Comparison of ENCODE assay signal across 28 cellular contexts in genomic region chr22:50256258-50256862, GRCh38.
"Had no signal": no experiment of that assay in that cellular context is flagged by ENCODE, and none has a peak within 500 bp of the region (broad histone marks: within the 10 kb centered on the region; RNA-seq: fewer than 3 reads in every experiment).

No MANE protein-coding gene starts in this region.

- H3K4me3 ChIP-seq: adrenal gland, body of pancreas, esophagus muscularis mucosa had no signal

- ATAC-seq: activated CD4-positive, alpha-beta T cell treated with anti-CD3 and anti-CD28 coated beads for 36 hours; activated CD8-positive, alpha-beta memory T cell treated with anti-CD3 and anti-CD28 coated beads, Interleukin-2, amount 10 ng/mL, durations not matched to agents 7 days and 5 days; activated CD8-positive, alpha-beta T cell treated with anti-CD3 and anti-CD28 coated beads, Interleukin-2, amount 10 ng/mL, durations not matched to agents 7 days and 5 days; activated naive CD8-positive, alpha-beta T cell treated with anti-CD3 and anti-CD28 coated beads, Interleukin-2, amount 50 U/mL, for 24 hours; body of pancreas; effector memory CD8-positive, alpha-beta T cell had no signal

- H3K27ac ChIP-seq: adrenal gland, body of pancreas, esophagus muscularis mucosa, WERI-Rb-1 had no signal

- H3K36me3 ChIP-seq: adrenal gland had no signal

- H3K9me3 ChIP-seq: adrenal gland, body of pancreas, esophagus muscularis mucosa had no signal

- DNase-seq: activated CD4-positive, alpha-beta memory T cell treated with anti-CD3 and anti-CD28 coated beads for 36 hours; activated CD4-positive, alpha-beta T cell treated with anti-CD3 and anti-CD28 coated beads for 36 hours; activated CD4-positive, alpha-beta T cell treated with anti-CD3 and anti-CD28 coated beads, Interleukin-2, amount 10 ng/mL, durations not matched to agents 24 days and 14 days; activated CD4-positive, CD25-positive, alpha-beta regulatory T cell; activated CD4-positive, CD25-positive, alpha-beta regulatory T cell treated with anti-CD3 and anti-CD28 coated beads, Interleukin-2, amount 50 U/mL, for 72 hours; activated CD8-positive, alpha-beta memory T cell treated with anti-CD3 and anti-CD28 coated beads, Interleukin-2, amount 10 ng/mL, durations not matched to agents 7 days and 5 days; activated CD8-positive, alpha-beta memory T cell treated with anti-CD3 and anti-CD28 coated beads, Interleukin-2, amount 50 U/mL, for 4 hours; activated CD8-positive, alpha-beta T cell treated with anti-CD3 and anti-CD28 coated beads, Interleukin-2, amount 10 ng/mL, durations not matched to agents 7 days and 5 days; activated effector memory CD4-positive, alpha-beta T cell treated with anti-CD3 and anti-CD28 coated beads, Interleukin-2, amount 50 U/mL, for 16 hours; activated naive CD4-positive, alpha-beta T cell treated with anti-CD3 and anti-CD28 coated beads for 36 hours; activated naive CD8-positive, alpha-beta T cell treated with anti-CD3 and anti-CD28 coated beads for 36 hours; activated naive CD8-positive, alpha-beta T cell treated with anti-CD3 and anti-CD28 coated beads, Interleukin-2, amount 50 U/mL, for 24 hours; activated T-cell treated with anti-CD3 and anti-CD28 coated beads, Interleukin-2, amount 50 U/mL, for 1 hour; activated T-cell treated with anti-CD3 and anti-CD28 coated beads, Interleukin-2, amount 50 U/mL, for 48 hours; adrenal gland; amygdala; aorta; body of pancreas; cortex of kidney; dermis blood vessel endothelial cell; effector CD4-positive, alpha-beta T cell; effector memory CD8-positive, alpha-beta T cell; erythroblast; foreskin melanocyte; head of caudate nucleus; T1000; WERI-Rb-1 had no signal

- H3K27me3 ChIP-seq: adrenal gland, body of pancreas had no signal
